Comparison of ENCODE assay signal across 1 cellular context in the genomic region with DNA sequence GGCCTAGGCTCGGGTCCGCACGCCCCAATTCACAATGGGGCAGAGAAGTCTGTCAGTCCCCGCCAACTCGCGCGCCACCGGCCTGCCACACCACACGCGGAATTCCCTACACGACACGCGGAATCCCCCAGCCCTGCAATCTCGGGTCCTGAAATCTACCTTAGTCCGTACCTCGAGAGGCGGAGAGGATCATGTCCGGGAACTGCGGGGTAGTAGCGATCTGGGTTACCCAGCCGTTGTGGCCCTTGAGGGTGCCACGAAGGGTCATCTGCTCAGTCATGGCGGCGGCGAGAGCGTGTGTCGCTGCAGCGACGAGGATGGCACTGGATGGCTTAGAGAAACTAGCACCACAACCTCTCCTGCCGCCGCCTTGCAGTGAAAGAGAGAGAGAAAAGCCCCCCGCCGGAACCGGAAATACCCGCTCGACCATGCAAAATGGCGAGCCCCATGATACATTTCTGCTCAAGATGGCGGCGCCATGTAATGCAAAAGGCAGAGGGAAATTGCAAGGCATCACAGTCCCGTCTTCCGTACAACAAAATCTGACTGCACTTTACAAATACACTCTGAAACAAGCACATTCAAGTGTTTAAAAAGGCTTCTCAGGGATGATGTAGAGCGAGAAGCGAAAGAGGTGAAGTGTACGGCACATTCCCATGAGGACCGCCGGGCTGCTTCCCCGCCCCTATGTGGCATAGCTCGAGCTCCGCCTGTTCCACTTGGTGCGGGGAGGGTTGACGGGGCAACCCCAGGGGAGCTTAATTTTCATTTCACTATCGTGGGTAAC.
TF ChIP-seq lines count a peak whose summit lies in the region.

Gene RACK1, minus strand, starts transcription at position 386 of the 787 bp plus-strand sequence. Its CDS starts 106 bp downstream, at position 280.

TF ChIP-seq in HepG2, 621 proteins besides CTCF, POLR2A, EP300 and RAD21 (continued from another document and continues in another):
- TF ChIP-seq ZNF609 (CRISPR knock-in tag; IDR thresholded peaks at IDR 0.05; ENCODE audit: borderline replicate concordance) (no peak), SALL2 (CRISPR knock-in tag; IDR thresholded peaks at IDR 0.05) (peak; percentile 65; the same call in 1 of the 2 replicates), MEF2D (CRISPR knock-in tag; IDR thresholded peaks at IDR 0.05) (peak; percentile 78; the same call in 1 of the 2 replicates), TCF12 (IDR thresholded peaks at IDR 0.05) (no peak), TCF12 (CRISPR knock-in tag; IDR thresholded peaks at IDR 0.05) (no peak), GZF1 (CRISPR knock-in tag; IDR thresholded peaks at IDR 0.05) (peak; percentile 79; the same call in 1 of the 2 replicates), NFATC3 (CRISPR knock-in tag; IDR thresholded peaks at IDR 0.05) (peak; percentile 35; the same call in 1 of the 2 replicates), ZNF333 (CRISPR knock-in tag; IDR thresholded peaks at IDR 0.05; ENCODE audit: borderline replicate concordance) (peak; percentile 97), ONECUT2 (CRISPR knock-in tag; IDR thresholded peaks at IDR 0.05) (no peak), MTERF4 (CRISPR knock-in tag; IDR thresholded peaks at IDR 0.05) (0 out of 2 replicates have a peak, but pooled peaks have one; percentile 73), SETDB1 (CRISPR knock-in tag; IDR thresholded peaks at IDR 0.05; ENCODE audit: borderline replicate concordance) (no peak), HBP1 (CRISPR knock-in tag; IDR thresholded peaks at IDR 0.05; ENCODE audit: low read depth) (peak; percentile 32), SMC3 (IDR thresholded peaks at IDR 0.05; ENCODE audit: low read length) (no peak), HOXA3 (CRISPR knock-in tag; IDR thresholded peaks at IDR 0.05) (peak; percentile 69), CHCHD3 (CRISPR knock-in tag; IDR thresholded peaks at IDR 0.05) (no peak), ZNF670 (CRISPR knock-in tag; IDR thresholded peaks at IDR 0.05; ENCODE audit: borderline replicate concordance) (no peak), ELF3 (CRISPR knock-in tag; IDR thresholded peaks at IDR 0.05) (peak; percentile 65), RFX1 (IDR thresholded peaks at IDR 0.05) (no peak), ZNF616 (CRISPR knock-in tag; IDR thresholded peaks at IDR 0.05; ENCODE audit: low read depth) (peak; percentile 58; the same call in 1 of the 2 replicates), ZNF530 (CRISPR knock-in tag; IDR thresholded peaks at IDR 0.05; ENCODE audit: low read depth) (no peak), ZNF562 (CRISPR knock-in tag; IDR thresholded peaks at IDR 0.05; ENCODE audit: borderline replicate concordance) (no peak), KDM4B (CRISPR knock-in tag; IDR thresholded peaks at IDR 0.05) (peak; percentile 32; the same call in 1 of the 2 replicates), YEATS2 (CRISPR knock-in tag; IDR thresholded peaks at IDR 0.05; ENCODE audit: borderline replicate concordance) (peak; percentile 99), ZNF549 (CRISPR knock-in tag; IDR thresholded peaks at IDR 0.05) (no peak), TP53 (CRISPR knock-in tag; conservative IDR thresholded peaks at IDR 0.05) (no peak), FOXC1 (CRISPR knock-in tag; IDR thresholded peaks at IDR 0.05; ENCODE audit: borderline replicate concordance) (no peak), SMAD1 (CRISPR knock-in tag; IDR thresholded peaks at IDR 0.05; ENCODE audit: borderline replicate concordance, low read depth) (no peak; the same call in 1 of the 2 replicates), STAT5B (CRISPR knock-in tag; IDR thresholded peaks at IDR 0.05) (no peak)
- TF ChIP-seq, protein P1, sequence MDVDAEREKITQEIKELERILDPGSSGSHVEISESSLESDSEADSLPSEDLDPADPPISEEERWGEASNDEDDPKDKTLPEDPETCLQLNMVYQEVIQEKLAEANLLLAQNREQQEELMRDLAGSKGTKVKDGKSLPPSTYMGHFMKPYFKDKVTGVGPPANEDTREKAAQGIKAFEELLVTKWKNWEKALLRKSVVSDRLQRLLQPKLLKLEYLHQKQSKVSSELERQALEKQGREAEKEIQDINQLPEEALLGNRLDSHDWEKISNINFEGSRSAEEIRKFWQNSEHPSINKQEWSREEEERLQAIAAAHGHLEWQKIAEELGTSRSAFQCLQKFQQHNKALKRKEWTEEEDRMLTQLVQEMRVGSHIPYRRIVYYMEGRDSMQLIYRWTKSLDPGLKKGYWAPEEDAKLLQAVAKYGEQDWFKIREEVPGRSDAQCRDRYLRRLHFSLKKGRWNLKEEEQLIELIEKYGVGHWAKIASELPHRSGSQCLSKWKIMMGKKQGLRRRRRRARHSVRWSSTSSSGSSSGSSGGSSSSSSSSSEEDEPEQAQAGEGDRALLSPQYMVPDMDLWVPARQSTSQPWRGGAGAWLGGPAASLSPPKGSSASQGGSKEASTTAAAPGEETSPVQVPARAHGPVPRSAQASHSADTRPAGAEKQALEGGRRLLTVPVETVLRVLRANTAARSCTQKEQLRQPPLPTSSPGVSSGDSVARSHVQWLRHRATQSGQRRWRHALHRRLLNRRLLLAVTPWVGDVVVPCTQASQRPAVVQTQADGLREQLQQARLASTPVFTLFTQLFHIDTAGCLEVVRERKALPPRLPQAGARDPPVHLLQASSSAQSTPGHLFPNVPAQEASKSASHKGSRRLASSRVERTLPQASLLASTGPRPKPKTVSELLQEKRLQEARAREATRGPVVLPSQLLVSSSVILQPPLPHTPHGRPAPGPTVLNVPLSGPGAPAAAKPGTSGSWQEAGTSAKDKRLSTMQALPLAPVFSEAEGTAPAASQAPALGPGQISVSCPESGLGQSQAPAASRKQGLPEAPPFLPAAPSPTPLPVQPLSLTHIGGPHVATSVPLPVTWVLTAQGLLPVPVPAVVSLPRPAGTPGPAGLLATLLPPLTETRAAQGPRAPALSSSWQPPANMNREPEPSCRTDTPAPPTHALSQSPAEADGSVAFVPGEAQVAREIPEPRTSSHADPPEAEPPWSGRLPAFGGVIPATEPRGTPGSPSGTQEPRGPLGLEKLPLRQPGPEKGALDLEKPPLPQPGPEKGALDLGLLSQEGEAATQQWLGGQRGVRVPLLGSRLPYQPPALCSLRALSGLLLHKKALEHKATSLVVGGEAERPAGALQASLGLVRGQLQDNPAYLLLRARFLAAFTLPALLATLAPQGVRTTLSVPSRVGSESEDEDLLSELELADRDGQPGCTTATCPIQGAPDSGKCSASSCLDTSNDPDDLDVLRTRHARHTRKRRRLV (CRISPR knock-in tag; IDR thresholded peaks at IDR 0.05), result 0 out of 2 replicates have a peak, but pooled peaks have one; percentile 80
- TF ChIP-seq, protein P2, sequence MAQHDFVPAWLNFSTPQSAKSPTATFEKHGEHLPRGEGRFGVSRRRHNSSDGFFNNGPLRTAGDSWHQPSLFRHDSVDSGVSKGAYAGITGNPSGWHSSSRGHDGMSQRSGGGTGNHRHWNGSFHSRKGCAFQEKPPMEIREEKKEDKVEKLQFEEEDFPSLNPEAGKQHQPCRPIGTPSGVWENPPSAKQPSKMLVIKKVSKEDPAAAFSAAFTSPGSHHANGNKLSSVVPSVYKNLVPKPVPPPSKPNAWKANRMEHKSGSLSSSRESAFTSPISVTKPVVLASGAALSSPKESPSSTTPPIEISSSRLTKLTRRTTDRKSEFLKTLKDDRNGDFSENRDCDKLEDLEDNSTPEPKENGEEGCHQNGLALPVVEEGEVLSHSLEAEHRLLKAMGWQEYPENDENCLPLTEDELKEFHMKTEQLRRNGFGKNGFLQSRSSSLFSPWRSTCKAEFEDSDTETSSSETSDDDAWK (CRISPR knock-in tag; IDR thresholded peaks at IDR 0.05), result no peak
- TF ChIP-seq, protein P3, sequence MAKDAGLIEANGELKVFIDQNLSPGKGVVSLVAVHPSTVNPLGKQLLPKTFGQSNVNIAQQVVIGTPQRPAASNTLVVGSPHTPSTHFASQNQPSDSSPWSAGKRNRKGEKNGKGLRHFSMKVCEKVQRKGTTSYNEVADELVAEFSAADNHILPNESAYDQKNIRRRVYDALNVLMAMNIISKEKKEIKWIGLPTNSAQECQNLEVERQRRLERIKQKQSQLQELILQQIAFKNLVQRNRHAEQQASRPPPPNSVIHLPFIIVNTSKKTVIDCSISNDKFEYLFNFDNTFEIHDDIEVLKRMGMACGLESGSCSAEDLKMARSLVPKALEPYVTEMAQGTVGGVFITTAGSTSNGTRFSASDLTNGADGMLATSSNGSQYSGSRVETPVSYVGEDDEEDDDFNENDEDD (CRISPR knock-in tag; IDR thresholded peaks at IDR 0.05; ENCODE audit: borderline replicate concordance), result 0 out of 2 replicates have a peak, but pooled peaks have one; percentile 12
- TF ChIP-seq, protein P4, sequence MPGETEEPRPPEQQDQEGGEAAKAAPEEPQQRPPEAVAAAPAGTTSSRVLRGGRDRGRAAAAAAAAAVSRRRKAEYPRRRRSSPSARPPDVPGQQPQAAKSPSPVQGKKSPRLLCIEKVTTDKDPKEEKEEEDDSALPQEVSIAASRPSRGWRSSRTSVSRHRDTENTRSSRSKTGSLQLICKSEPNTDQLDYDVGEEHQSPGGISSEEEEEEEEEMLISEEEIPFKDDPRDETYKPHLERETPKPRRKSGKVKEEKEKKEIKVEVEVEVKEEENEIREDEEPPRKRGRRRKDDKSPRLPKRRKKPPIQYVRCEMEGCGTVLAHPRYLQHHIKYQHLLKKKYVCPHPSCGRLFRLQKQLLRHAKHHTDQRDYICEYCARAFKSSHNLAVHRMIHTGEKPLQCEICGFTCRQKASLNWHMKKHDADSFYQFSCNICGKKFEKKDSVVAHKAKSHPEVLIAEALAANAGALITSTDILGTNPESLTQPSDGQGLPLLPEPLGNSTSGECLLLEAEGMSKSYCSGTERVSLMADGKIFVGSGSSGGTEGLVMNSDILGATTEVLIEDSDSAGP (CRISPR knock-in tag; IDR thresholded peaks at IDR 0.05; ENCODE audit: borderline replicate concordance), result peak; percentile 90; the same call in 1 of the 2 replicates
- TF ChIP-seq, protein P5, sequence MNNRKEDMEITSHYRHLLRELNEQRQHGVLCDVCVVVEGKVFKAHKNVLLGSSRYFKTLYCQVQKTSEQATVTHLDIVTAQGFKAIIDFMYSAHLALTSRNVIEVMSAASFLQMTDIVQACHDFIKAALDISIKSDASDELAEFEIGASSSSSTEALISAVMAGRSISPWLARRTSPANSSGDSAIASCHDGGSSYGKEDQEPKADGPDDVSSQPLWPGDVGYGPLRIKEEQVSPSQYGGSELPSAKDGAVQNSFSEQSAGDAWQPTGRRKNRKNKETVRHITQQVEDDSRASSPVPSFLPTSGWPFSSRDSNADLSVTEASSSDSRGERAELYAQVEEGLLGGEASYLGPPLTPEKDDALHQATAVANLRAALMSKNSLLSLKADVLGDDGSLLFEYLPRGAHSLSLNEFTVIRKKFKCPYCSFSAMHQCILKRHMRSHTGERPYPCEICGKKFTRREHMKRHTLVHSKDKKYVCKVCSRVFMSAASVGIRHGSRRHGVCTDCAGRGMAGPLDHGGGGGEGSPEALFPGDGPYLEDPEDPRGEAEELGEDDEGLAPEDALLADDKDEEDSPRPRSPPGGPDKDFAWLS (CRISPR knock-in tag; IDR thresholded peaks at IDR 0.05; ENCODE audit: borderline replicate concordance), result no peak
- TF ChIP-seq, protein P6, sequence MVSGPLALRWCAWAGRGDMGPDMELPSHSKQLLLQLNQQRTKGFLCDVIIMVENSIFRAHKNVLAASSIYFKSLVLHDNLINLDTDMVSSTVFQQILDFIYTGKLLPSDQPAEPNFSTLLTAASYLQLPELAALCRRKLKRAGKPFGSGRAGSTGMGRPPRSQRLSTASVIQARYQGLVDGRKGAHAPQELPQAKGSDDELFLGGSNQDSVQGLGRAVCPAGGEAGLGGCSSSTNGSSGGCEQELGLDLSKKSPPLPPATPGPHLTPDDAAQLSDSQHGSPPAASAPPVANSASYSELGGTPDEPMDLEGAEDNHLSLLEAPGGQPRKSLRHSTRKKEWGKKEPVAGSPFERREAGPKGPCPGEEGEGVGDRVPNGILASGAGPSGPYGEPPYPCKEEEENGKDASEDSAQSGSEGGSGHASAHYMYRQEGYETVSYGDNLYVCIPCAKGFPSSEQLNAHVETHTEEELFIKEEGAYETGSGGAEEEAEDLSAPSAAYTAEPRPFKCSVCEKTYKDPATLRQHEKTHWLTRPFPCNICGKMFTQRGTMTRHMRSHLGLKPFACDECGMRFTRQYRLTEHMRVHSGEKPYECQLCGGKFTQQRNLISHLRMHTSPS (CRISPR knock-in tag; IDR thresholded peaks at IDR 0.05; ENCODE audit: low read depth), result no peak
